ENCODE assay signal across 1 cellular context in the genomic region with DNA sequence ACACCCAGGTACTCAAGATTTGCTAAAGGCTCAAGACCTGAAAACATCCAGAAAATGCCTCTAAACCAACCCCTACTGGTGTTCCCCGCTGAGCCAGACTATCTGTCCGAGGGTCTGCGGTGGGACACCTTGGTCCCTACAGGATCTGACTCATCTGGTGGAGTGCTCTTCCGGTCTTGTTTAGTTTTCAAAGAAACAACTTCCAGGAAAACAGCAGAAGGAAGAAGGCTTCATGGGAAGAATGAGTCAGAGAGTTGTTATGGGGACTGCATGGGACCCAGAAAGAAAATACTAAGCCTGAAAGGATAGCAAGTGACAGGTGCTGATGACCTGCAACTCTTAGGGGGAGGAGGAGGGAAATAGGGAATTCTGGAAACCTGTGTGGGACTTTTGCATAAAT.
TF ChIP-seq lines count a peak whose summit lies in the region.

No MANE protein-coding gene starts in this region.

TF ChIP-seq in SK-N-SH treated with all-trans-retinoic acid at 6 μM for 48 hours, 23 proteins besides CTCF, POLR2A, EP300 and RAD21 (continued from another document):
- TF ChIP-seq, protein P1, sequence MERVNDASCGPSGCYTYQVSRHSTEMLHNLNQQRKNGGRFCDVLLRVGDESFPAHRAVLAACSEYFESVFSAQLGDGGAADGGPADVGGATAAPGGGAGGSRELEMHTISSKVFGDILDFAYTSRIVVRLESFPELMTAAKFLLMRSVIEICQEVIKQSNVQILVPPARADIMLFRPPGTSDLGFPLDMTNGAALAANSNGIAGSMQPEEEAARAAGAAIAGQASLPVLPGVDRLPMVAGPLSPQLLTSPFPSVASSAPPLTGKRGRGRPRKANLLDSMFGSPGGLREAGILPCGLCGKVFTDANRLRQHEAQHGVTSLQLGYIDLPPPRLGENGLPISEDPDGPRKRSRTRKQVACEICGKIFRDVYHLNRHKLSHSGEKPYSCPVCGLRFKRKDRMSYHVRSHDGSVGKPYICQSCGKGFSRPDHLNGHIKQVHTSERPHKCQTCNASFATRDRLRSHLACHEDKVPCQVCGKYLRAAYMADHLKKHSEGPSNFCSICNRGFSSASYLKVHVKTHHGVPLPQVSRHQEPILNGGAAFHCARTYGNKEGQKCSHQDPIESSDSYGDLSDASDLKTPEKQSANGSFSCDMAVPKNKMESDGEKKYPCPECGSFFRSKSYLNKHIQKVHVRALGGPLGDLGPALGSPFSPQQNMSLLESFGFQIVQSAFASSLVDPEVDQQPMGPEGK (CRISPR knock-in tag; IDR thresholded peaks at IDR 0.05; ENCODE audit: borderline replicate concordance): no peak
- no peak for TF ChIP-seq GLIS3 (CRISPR knock-in tag; IDR thresholded peaks at IDR 0.05)
- no peak for TF ChIP-seq ZFP3 (CRISPR knock-in tag; IDR thresholded peaks at IDR 0.05)
- TF ChIP-seq ZNF8 (CRISPR knock-in tag; IDR thresholded peaks at IDR 0.05): no peak
- no peak for TF ChIP-seq ESRRG (CRISPR knock-in tag; IDR thresholded peaks at IDR 0.05)
- TF ChIP-seq, protein P2, sequence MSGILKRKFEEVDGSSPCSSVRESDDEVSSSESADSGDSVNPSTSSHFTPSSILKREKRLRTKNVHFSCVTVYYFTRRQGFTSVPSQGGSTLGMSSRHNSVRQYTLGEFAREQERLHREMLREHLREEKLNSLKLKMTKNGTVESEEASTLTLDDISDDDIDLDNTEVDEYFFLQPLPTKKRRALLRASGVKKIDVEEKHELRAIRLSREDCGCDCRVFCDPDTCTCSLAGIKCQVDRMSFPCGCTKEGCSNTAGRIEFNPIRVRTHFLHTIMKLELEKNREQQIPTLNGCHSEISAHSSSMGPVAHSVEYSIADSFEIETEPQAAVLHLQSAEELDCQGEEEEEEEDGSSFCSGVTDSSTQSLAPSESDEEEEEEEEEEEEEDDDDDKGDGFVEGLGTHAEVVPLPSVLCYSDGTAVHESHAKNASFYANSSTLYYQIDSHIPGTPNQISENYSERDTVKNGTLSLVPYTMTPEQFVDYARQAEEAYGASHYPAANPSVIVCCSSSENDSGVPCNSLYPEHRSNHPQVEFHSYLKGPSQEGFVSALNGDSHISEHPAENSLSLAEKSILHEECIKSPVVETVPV (CRISPR knock-in tag; IDR thresholded peaks at IDR 0.05): no peak
